ENCODE assay signal across 8 cellular contexts in genomic region chr5:57338068-57338848, GRCh38.
DNase-seq lines count a peak whose midpoint lies in the region; ATAC-seq and TF ChIP-seq lines count a peak whose summit lies in the region.

No MANE protein-coding gene starts in this region.

- H3K4me1 ChIP-seq in CD8-positive, alpha-beta T cell (ENCODE audit: insufficient read depth, low read length) = no peaks in the 10 kb centered on the region

- intact Hi-C loops in CD8-positive, alpha-beta T cell (cut with DNase I, micrococcal nuclease) = no loop called here

- no peaks in the 10 kb centered on the region for H3K4me1 Mint-ChIP-seq in CD8-positive, alpha-beta T cell (ENCODE audit: low read depth)

- no peaks in the 10 kb centered on the region for H3K36me3 ChIP-seq in CD8-positive, alpha-beta T cell (ENCODE audit: insufficient read depth, low read length)

- no peak overlapping the region for H3K27ac Mint-ChIP-seq in CD8-positive, alpha-beta T cell

- ATAC-seq in GM21529 (IDR thresholded peaks at IDR 0.05; ENCODE audit: unreplicated experiment) = peak; percentile 75
- ATAC-seq in CD8-positive, alpha-beta T cell = no peak

- TF ChIP-seq CTCF in fibroblast of mammary gland (conservative IDR thresholded peaks at IDR 0.05; ENCODE audit: control insufficient read depth, insufficient read depth, low read depth, low read length) = peak; percentile 60
- no peak for TF ChIP-seq CTCF in CD8-positive, alpha-beta T cell (IDR thresholded peaks at IDR 0.05)

- no peak overlapping the region for H3K27ac ChIP-seq in CD8-positive, alpha-beta T cell (ENCODE audit: low read depth, low read length)

- no peaks in the 10 kb centered on the region for H3K36me3 Mint-ChIP-seq in CD8-positive, alpha-beta T cell

- peaks cover 2% of the 10 kb centered on the region for H3K27me3 Mint-ChIP-seq in CD8-positive, alpha-beta T cell (ENCODE audit: low read depth)

- H3K9me3 Mint-ChIP-seq in CD8-positive, alpha-beta T cell = no peaks in the 10 kb centered on the region

- POLR2A ChIA-PET in CD8-positive, alpha-beta T cell (lab: Charles Lee) = no interaction called here

- no peaks in the 10 kb centered on the region for H3K9me3 ChIP-seq in CD8-positive, alpha-beta T cell (ENCODE audit: low read length)

- H3K4me3 Mint-ChIP-seq in CD8-positive, alpha-beta T cell = no peak overlapping the region

- CTCF ChIA-PET in CD8-positive, alpha-beta T cell (lab: Charles Lee) = no interaction called here

- H3K27me3 ChIP-seq in CD8-positive, alpha-beta T cell (ENCODE audit: insufficient read depth, low read length) = no peaks in the 10 kb centered on the region

- DNase-seq in DMS 273 (lab: John Stamatoyannopoulos, UW; ENCODE audit: unreplicated experiment) (peak; percentile 76), DMS 273 treated with DMSO at 0.1 percent for 48 hours (lab: John Stamatoyannopoulos, UW) (no peak), NCI-H748 treated with DMSO at 0.1 percent for 48 hours (lab: John Stamatoyannopoulos, UW) (peak; percentile 28), fibroblast of mammary gland (ENCODE audit: low read depth) (peak; percentile 54), ecto neural progenitor cell (ENCODE audit: low spot score) (no peak)
- no peak for DNase-seq in CD8-positive, alpha-beta T cell
- no peak for DNase-seq in stimulated activated naive CD4-positive, alpha-beta T cell treated with Interleukin-2 at 50 U/mL for 16 hours (lab: John Stamatoyannopoulos, UW)

- H3K4me3 ChIP-seq in fibroblast of mammary gland (ENCODE audit: control insufficient read depth, low read depth, low read length) = no peak overlapping the region
- H3K4me3 ChIP-seq in CD8-positive, alpha-beta T cell (ENCODE audit: low read depth, low read length) = no peak overlapping the region

Comparison
In these comparisons a context has a peak if more than half of its experiments do, and no peak if none do; other contexts are left out.
1. DNase-seq: peak in DMS 273 (single experiment), NCI-H748 treated with DMSO at 0.1 percent for 48 hours (single experiment) and fibroblast of mammary gland (single experiment); none in DMS 273 treated with DMSO at 0.1 percent for 48 hours (single experiment), ecto neural progenitor cell (single experiment), CD8-positive, alpha-beta T cell (0 of 7) and stimulated activated naive CD4-positive, alpha-beta T cell treated with Interleukin-2 at 50 U/mL for 16 hours (single experiment).